15 cellular contexts compared by ENCODE assay signal in genomic region chr14:102902523-102903247, GRCh38. TPM values are rescaled to one million over a fixed set of nuclear protein-coding genes. Genes with fewer than 3 reads are reported as not detected.
A peak's percentile ranks its signal among the peaks of the same experiment; 100 is the strongest.
DNase-seq lines count a peak whose midpoint lies in the region; ATAC-seq and TF ChIP-seq lines count a peak whose summit lies in the region.
"Had no signal": no experiment of that assay in that cellular context is flagged by ENCODE, and none has a peak within 500 bp of the region (broad histone marks: within the 10 kb centered on the region; RNA-seq: fewer than 3 reads in every experiment).

No MANE protein-coding gene starts in this region.

- TF ChIP-seq CTCF in upper lobe of right lung (IDR thresholded peaks at IDR 0.05), result no peak

- peaks cover 46% of the 10 kb centered on the region for H3K4me1 Mint-ChIP-seq in activated naive CD4-positive, alpha-beta T cell treated with anti-CD3 and anti-CD28 coated beads, Interleukin-2, amount 10 ng/mL, durations not matched to agents 7 days and 5 days
- H3K4me1 Mint-ChIP-seq in central memory CD8-positive, alpha-beta T cell, result peaks cover 27% of the 10 kb centered on the region

- no peaks in the 10 kb centered on the region for H3K9me3 Mint-ChIP-seq in activated naive CD4-positive, alpha-beta T cell treated with anti-CD3 and anti-CD28 coated beads, Interleukin-2, amount 10 ng/mL, durations not matched to agents 7 days and 5 days
- H3K9me3 Mint-ChIP-seq in central memory CD8-positive, alpha-beta T cell, result no peaks in the 10 kb centered on the region
- H3K9me3 Mint-ChIP-seq: CD4-positive, CD25-positive, alpha-beta regulatory T cell had no signal

- no peaks in the 10 kb centered on the region for H3K4me1 ChIP-seq in upper lobe of right lung
- H3K4me1 ChIP-seq: breast epithelium had no signal

- CTCF ChIA-PET in activated naive CD4-positive, alpha-beta T cell treated with anti-CD3 and anti-CD28 coated beads, Interleukin-2, amount 10 ng/mL, durations not matched to agents 7 days and 5 days (lab: Charles Lee), result no interaction called here

- no peaks in the 10 kb centered on the region for H3K27me3 Mint-ChIP-seq in activated naive CD4-positive, alpha-beta T cell treated with anti-CD3 and anti-CD28 coated beads, Interleukin-2, amount 10 ng/mL, durations not matched to agents 7 days and 5 days
- H3K27me3 Mint-ChIP-seq in central memory CD8-positive, alpha-beta T cell, result no peaks in the 10 kb centered on the region
- H3K27me3 Mint-ChIP-seq: CD4-positive, CD25-positive, alpha-beta regulatory T cell had no signal

- H3K36me3 Mint-ChIP-seq in activated naive CD4-positive, alpha-beta T cell treated with anti-CD3 and anti-CD28 coated beads, Interleukin-2, amount 10 ng/mL, durations not matched to agents 7 days and 5 days, result peaks cover 39% of the 10 kb centered on the region
- H3K36me3 Mint-ChIP-seq in central memory CD8-positive, alpha-beta T cell (ENCODE audit: insufficient read depth), result peaks cover 32% of the 10 kb centered on the region

- intact Hi-C loops in upper lobe of right lung (cut with DNase I), result no loop called here

- no peak for ATAC-seq in central memory CD8-positive, alpha-beta T cell (replicated peaks; ENCODE audit: extremely low read depth, poor library complexity, severe bottlenecking)
- no peak for ATAC-seq in upper lobe of right lung
- ATAC-seq: heart right ventricle, left cardiac atrium, right cardiac atrium had no signal

- peak overlapping the region; percentile 88 for H3K27ac Mint-ChIP-seq in activated naive CD4-positive, alpha-beta T cell treated with anti-CD3 and anti-CD28 coated beads, Interleukin-2, amount 10 ng/mL, durations not matched to agents 7 days and 5 days
- H3K27ac Mint-ChIP-seq in central memory CD8-positive, alpha-beta T cell (ENCODE audit: low read depth), result peak overlapping the region; percentile 82

- H3K27me3 ChIP-seq in upper lobe of right lung, result no peaks in the 10 kb centered on the region
- H3K27me3 ChIP-seq: breast epithelium, heart right ventricle had no signal

- H3K9me3 ChIP-seq in upper lobe of right lung, result no peaks in the 10 kb centered on the region
- H3K9me3 ChIP-seq: breast epithelium, heart right ventricle had no signal

- no peak overlapping the region for H3K4me3 ChIP-seq in upper lobe of right lung
- H3K4me3 ChIP-seq: breast epithelium, heart right ventricle had no signal

- no peak for DNase-seq in activated naive CD4-positive, alpha-beta T cell treated with anti-CD3 and anti-CD28 coated beads, Interleukin-2, amount 10 ng/mL, durations not matched to agents 7 days and 5 days
- no peak for DNase-seq in activated naive CD4-positive, alpha-beta T cell (lab: John Stamatoyannopoulos, UW)
- DNase-seq in NCI-H187 treated with DMSO at 0.1 percent for 48 hours (lab: John Stamatoyannopoulos, UW), result peak; percentile 15
- DNase-seq in central memory CD8-positive, alpha-beta T cell (ENCODE audit: low spot score in 2 of 2), result no peak
- peak; percentile 60 for DNase-seq in upper lobe of right lung
- no peak for DNase-seq in NOMO-1 (lab: John Stamatoyannopoulos, UW; ENCODE audit: unreplicated experiment in 2 of 2)
- no peak for DNase-seq in cerebellar cortex (ENCODE audit: low spot score)
- DNase-seq: CD4-positive, CD25-positive, alpha-beta regulatory T cell; heart right ventricle; KG1; left cardiac atrium; NCI-H2029 treated with DMSO at 0.1 percent for 48 hours; right cardiac atrium had no signal

- H3K27ac ChIP-seq in upper lobe of right lung, result no peak overlapping the region
- H3K27ac ChIP-seq: breast epithelium, heart right ventricle had no signal

- H3K4me3 Mint-ChIP-seq in activated naive CD4-positive, alpha-beta T cell treated with anti-CD3 and anti-CD28 coated beads, Interleukin-2, amount 10 ng/mL, durations not matched to agents 7 days and 5 days, result no peak overlapping the region
- no peak overlapping the region for H3K4me3 Mint-ChIP-seq in central memory CD8-positive, alpha-beta T cell
- H3K4me3 Mint-ChIP-seq: CD4-positive, CD25-positive, alpha-beta regulatory T cell had no signal

- H3K36me3 ChIP-seq in upper lobe of right lung, result peaks cover 38% of the 10 kb centered on the region
- H3K36me3 ChIP-seq: breast epithelium had no signal

RNA-seq across cellular contexts. Expression of gene AMN, which starts 19.8 kb away (rescaled TPM):
- total RNA-seq in upper lobe of right lung, result 19.8 TPM
- total RNA-seq: endothelial cell of umbilical vein had no signal

Comparison
In these comparisons a context has a peak if more than half of its experiments do, and no peak if none do; other contexts are left out.
1. DNase-seq: peak in NCI-H187 treated with DMSO at 0.1 percent for 48 hours (single experiment) and upper lobe of right lung (single experiment); none in activated naive CD4-positive, alpha-beta T cell treated with anti-CD3 and anti-CD28 coated beads, Interleukin-2, amount 10 ng/mL, durations not matched to agents 7 days and 5 days (single experiment), activated naive CD4-positive, alpha-beta T cell (0 of 4), central memory CD8-positive, alpha-beta T cell (0 of 2), NOMO-1 (0 of 2) and cerebellar cortex (single experiment).